In the genomic region with DNA sequence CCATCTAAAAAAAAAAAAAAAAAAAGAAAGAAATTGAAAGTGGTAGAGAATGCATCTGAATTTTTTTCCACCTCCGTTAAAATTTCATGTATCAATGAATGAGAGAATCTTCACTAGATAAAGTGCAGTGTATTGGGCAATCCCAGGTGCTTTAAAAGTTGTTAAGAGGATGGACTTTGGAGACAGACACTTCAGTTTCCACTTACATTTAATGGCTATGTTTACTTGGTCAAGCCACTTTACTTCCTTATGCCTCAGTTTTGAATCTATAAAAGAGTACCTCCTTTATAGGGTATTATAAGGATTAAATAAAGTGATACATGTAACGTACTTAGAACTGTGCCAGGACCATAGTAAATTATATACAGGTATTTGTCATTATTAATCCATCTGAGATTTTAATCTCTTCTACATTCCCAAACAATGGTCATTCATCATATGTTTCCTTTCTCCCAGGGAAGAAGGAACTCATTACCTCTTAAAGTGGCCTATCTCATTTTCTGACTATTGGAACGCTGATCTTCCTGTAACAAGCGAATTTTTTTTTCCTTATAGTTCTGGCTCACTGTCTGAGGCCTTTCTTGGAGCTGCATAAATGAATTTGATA, we compare ENCODE assay signal across 18 cellular contexts.
"Had no signal": no experiment of that assay in that cellular context is flagged by ENCODE, and none has a peak within 500 bp of the region (broad histone marks: within the 10 kb centered on the region; RNA-seq: fewer than 3 reads in every experiment).

No MANE protein-coding gene starts in this region.

- H3K9me3 ChIP-seq: left ventricle myocardium inferior, prostate gland, right atrium auricular region had no signal

- ATAC-seq: activated CD4-positive, alpha-beta T cell treated with anti-CD3 and anti-CD28 coated beads for 36 hours; activated CD8-positive, alpha-beta memory T cell treated with anti-CD3 and anti-CD28 coated beads, Interleukin-2, amount 10 ng/mL, durations not matched to agents 7 days and 5 days had no signal

- DNase-seq: activated CD4-positive, alpha-beta memory T cell treated with anti-CD3 and anti-CD28 coated beads for 36 hours; activated CD4-positive, alpha-beta T cell treated with anti-CD3 and anti-CD28 coated beads for 36 hours; activated CD8-positive, alpha-beta memory T cell treated with anti-CD3 and anti-CD28 coated beads, Interleukin-2, amount 10 ng/mL, durations not matched to agents 7 days and 5 days; activated naive CD4-positive, alpha-beta T cell; activated naive CD8-positive, alpha-beta T cell treated with anti-CD3 and anti-CD28 coated beads, Interleukin-2, amount 10 ng/mL, durations not matched to agents 7 days and 5 days; amygdala; dorsolateral prefrontal cortex; kidney; left ventricle myocardium inferior; mammary epithelial cell; stimulated activated CD4-positive, alpha-beta T cell treated with anti-CD3 and anti-CD28 coated beads, Interleukin-12 subunit alpha, Interleukin-12 subunit beta, amount 100 ng/mL, for 4 hours; stimulated activated CD4-positive, alpha-beta T cell treated with anti-CD3 and anti-CD28 coated beads, Interleukin-1b, Interleukin-23, amount 100 ng/mL, for 48 hours; stimulated activated CD8-positive, alpha-beta memory T cell treated with anti-CD3 and anti-CD28 coated beads, Interleukin-4, amount 100 ng/mL, for 48 hours; stimulated activated naive CD4-positive, alpha-beta T cell had no signal

- H3K4me3 ChIP-seq: cardiac muscle cell, dorsolateral prefrontal cortex, left ventricle myocardium inferior, neural progenitor cell, prostate gland, right atrium auricular region had no signal

- H3K27me3 ChIP-seq: cardiac muscle cell, dorsolateral prefrontal cortex, neural progenitor cell, right atrium auricular region had no signal

- H3K9ac ChIP-seq: neural progenitor cell had no signal

- H3K27ac ChIP-seq: cardiac muscle cell, dorsolateral prefrontal cortex, left ventricle myocardium inferior, neural progenitor cell, prostate gland, right atrium auricular region had no signal

- H3K36me3 ChIP-seq: cardiac muscle cell, left ventricle myocardium inferior, neural progenitor cell, prostate gland, right atrium auricular region had no signal
